10 cellular contexts compared by ENCODE assay signal in genomic region chr2:241561811-241562210, GRCh38. TPM values are rescaled to one million over a fixed set of nuclear protein-coding genes. Genes with fewer than 3 reads are reported as not detected.
DNase-seq lines count a peak whose midpoint lies in the region; TF ChIP-seq lines count a peak whose summit lies in the region.
"Had no signal": no experiment of that assay in that cellular context is flagged by ENCODE, and none has a peak within 500 bp of the region (broad histone marks: within the 10 kb centered on the region; RNA-seq: fewer than 3 reads in every experiment).

No MANE protein-coding gene starts in this region.

- DNase-seq in AG20443 (ENCODE audit: low spot score) (peak; percentile 94), SJSA1 (ENCODE audit: low read depth in 1 of 2, low spot score in 2 of 2) (peak; percentile 96 to 99), fibroblast of mammary gland (ENCODE audit: low read depth) (peak; percentile 70), neural crest cell (ENCODE audit: low read depth, low spot score) (no peak), CD1c-positive myeloid dendritic cell (ENCODE audit: extremely low spot score) (no peak), NCI-H748 (lab: John Stamatoyannopoulos, UW; ENCODE audit: unreplicated experiment) (no peak), NCI-H69 (lab: John Stamatoyannopoulos, UW) (no peak)
- no peak for DNase-seq in stimulated activated CD4-positive, alpha-beta T cell treated with anti-CD3 and anti-CD28 coated beads, Interleukin-4, amount 100 ng/mL, for 1 hour
- DNase-seq: NCI-H748 treated with DMSO at 0.1 percent for 48 hours had no signal

- peaks cover 9% of the 10 kb centered on the region for H3K4me1 Mint-ChIP-seq in neural crest cell

- no peaks in the 10 kb centered on the region for H3K27me3 ChIP-seq in SJSA1 (replicated peaks)

- peaks cover 24% of the 10 kb centered on the region for H3K27me3 Mint-ChIP-seq in neural crest cell (ENCODE audit: low read depth)

- no peak for TF ChIP-seq CTCF in fibroblast of mammary gland (conservative IDR thresholded peaks at IDR 0.05; ENCODE audit: control insufficient read depth, insufficient read depth, low read depth, low read length)
- no peak for TF ChIP-seq CTCF in neural crest cell (conservative IDR thresholded peaks at IDR 0.05)

- H3K4me3 Mint-ChIP-seq in neural crest cell = peak overlapping the region; percentile 34
- H3K4me3 Mint-ChIP-seq: activated T-helper 1 cell treated with anti-CD3 and anti-CD28 coated beads, Interleukin-12 subunit alpha, Interleukin-12 subunit beta, Interleukin-2, Interleukin-4 antibody, amounts not matched to agents 30 ng/mL and 10 ng/mL and 1 ng/mL, durations not matched to agents 14 hours and 24 hours and 36 hours had no signal

- H3K27ac ChIP-seq in SJSA1 = peak overlapping the region; percentile 60

- no peaks in the 10 kb centered on the region for H3K9me3 ChIP-seq in SJSA1 (replicated peaks)

- H3K4me3 ChIP-seq in SJSA1 (peak overlapping the region; percentile 10), fibroblast of mammary gland (ENCODE audit: control insufficient read depth, low read depth, low read length) (no peak overlapping the region)

- peaks cover 71% of the 10 kb centered on the region for H3K36me3 ChIP-seq in SJSA1

- H3K4me1 ChIP-seq in SJSA1 (replicated peaks) = peaks cover 68% of the 10 kb centered on the region

- no peak overlapping the region for H3K27ac Mint-ChIP-seq in neural crest cell (ENCODE audit: unreplicated experiment)
- H3K27ac Mint-ChIP-seq: activated T-helper 1 cell treated with anti-CD3 and anti-CD28 coated beads, Interleukin-12 subunit alpha, Interleukin-12 subunit beta, Interleukin-2, Interleukin-4 antibody, amounts not matched to agents 30 ng/mL and 10 ng/mL and 1 ng/mL, durations not matched to agents 14 hours and 24 hours and 36 hours had no signal

- H3K9me3 Mint-ChIP-seq in neural crest cell = peaks cover 3% of the 10 kb centered on the region

- peaks cover 4% of the 10 kb centered on the region for H3K36me3 Mint-ChIP-seq in neural crest cell (ENCODE audit: low read depth)

RNA-seq across cellular contexts. Expression of gene BOK, which starts 3.3 kb away (rescaled TPM):
- 337 and 338 TPM in 2 replicates for total RNA-seq in SJSA1 (2014; rRNA removed; shearing (Covaris generic))
- total RNA-seq in neural crest cell = 6.9 and 8.7 TPM in 2 replicates
- total RNA-seq: activated T-helper 1 cell treated with anti-CD3 and anti-CD28 coated beads, Interleukin-12 subunit alpha, Interleukin-12 subunit beta, Interleukin-2, Interleukin-4 antibody, amounts not matched to agents 30 ng/mL and 10 ng/mL and 1 ng/mL, durations not matched to agents 14 hours and 24 hours and 36 hours had no signal

RNA-seq across cellular contexts. Expression of gene STK25, which starts 53.4 kb away (rescaled TPM):
- total RNA-seq in SJSA1 (2014; rRNA removed; shearing (Covaris generic)) = 316 and 470 TPM in 2 replicates
- total RNA-seq in neural crest cell = 215 and 223 TPM in 2 replicates

Comparison
In these comparisons a context has a peak if more than half of its experiments do, and no peak if none do; other contexts are left out.
1. DNase-seq: peak in AG20443 (single experiment), SJSA1 (2 of 2) and fibroblast of mammary gland (single experiment); none in neural crest cell (single experiment), CD1c-positive myeloid dendritic cell (single experiment), stimulated activated CD4-positive, alpha-beta T cell treated with anti-CD3 and anti-CD28 coated beads, Interleukin-4, amount 100 ng/mL, for 1 hour (single experiment), NCI-H748 (single experiment) and NCI-H69 (single experiment).
2. RNA of gene BOK, which starts 3.3 kb away (total RNA-seq): 337 to 338 TPM in SJSA1; 6.9 to 8.7 TPM in neural crest cell; every median in the first group is over 10 times any median in the second.